Comparison of ENCODE assay signal across 20 cellular contexts in the genomic region with DNA sequence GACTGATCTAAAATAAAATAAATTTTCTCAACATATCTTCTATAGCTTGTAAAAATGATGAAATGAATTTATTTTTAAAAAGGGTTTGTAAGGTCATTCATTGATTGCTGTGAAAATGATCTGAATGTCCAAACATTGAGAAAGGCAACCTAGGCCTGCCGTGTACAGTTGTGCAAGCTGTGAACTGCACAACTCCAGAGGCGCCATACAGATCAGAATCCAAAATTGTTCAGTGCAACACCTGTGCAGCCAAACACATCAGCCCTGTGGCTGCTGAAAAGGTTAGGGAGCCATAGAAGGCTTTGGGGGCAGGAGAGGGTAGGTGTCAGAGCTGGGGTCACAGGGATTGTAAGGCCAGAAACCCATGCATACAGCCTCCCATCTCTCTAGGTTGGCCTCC. TPM values are rescaled to one million over a fixed set of nuclear protein-coding genes. Genes with fewer than 3 reads are reported as not detected.
DNase-seq lines count a peak whose midpoint lies in the region; ATAC-seq, FAIRE-seq and TF ChIP-seq lines count a peak whose summit lies in the region.
"Had no signal": no experiment of that assay in that cellular context is flagged by ENCODE, and none has a peak within 500 bp of the region (broad histone marks: within the 10 kb centered on the region; RNA-seq: fewer than 3 reads in every experiment).

No MANE protein-coding gene starts in this region.

- H3K9me3 Mint-ChIP-seq in activated CD8-positive, alpha-beta T cell treated with anti-CD3 and anti-CD28 coated beads, Interleukin-2, amount 10 ng/mL, durations not matched to agents 7 days and 5 days (ENCODE audit: insufficient read depth), result no peaks in the 10 kb centered on the region
- H3K9me3 Mint-ChIP-seq: CD4-positive, CD25-positive, alpha-beta regulatory T cell had no signal

- TF ChIP-seq RAD21 in K562 (CRISPR knock-in tag; conservative IDR thresholded peaks at IDR 0.05 in 1 of 2, IDR thresholded peaks at IDR 0.05 in 1 of 2) (no peak), HepG2 (CRISPR knock-in tag; IDR thresholded peaks at IDR 0.05) (no peak)

- no TSS peak for BruUV-seq in K562 (replicated peaks; lab: Mats Ljungman, UMichigan)
- BruUV-seq in HepG2 (replicated peaks; lab: Mats Ljungman, UMichigan), result no TSS peak
- BruUV-seq in PC-3 (replicated peaks; lab: Mats Ljungman, UMichigan), result no TSS peak

- H3K4me1 ChIP-seq in right atrium auricular region, result no peaks in the 10 kb centered on the region
- peaks cover 0 to 9% of the 10 kb centered on the region in 2 experiments; a peak in 3 of 5 replicates for H3K4me1 ChIP-seq in K562 (replicated peaks in 1 of 2; ENCODE audit: control insufficient read depth in 2 of 2, insufficient read depth in 2 of 2, low read length in 2 of 2)
- peaks cover 35% of the 10 kb centered on the region for H3K4me1 ChIP-seq in HepG2 (ENCODE audit: insufficient read depth, low read length)
- H3K4me1 ChIP-seq in PC-3 (ENCODE audit: insufficient read depth, low read length), result no peaks in the 10 kb centered on the region
- H3K4me1 ChIP-seq: Caco-2, HAP-1 had no signal

- ATAC-seq in Right ventricle myocardium inferior, result no peak
- ATAC-seq in K562, result no peak
- no peak for ATAC-seq in HepG2
- ATAC-seq in HG03565 (IDR thresholded peaks at IDR 0.05; ENCODE audit: unreplicated experiment), result no peak
- ATAC-seq in activated CD8-positive, alpha-beta T cell treated with anti-CD3 and anti-CD28 coated beads, Interleukin-2, amount 10 ng/mL, durations not matched to agents 7 days and 5 days, result no peak
- no peak for ATAC-seq in HG03442 (IDR thresholded peaks at IDR 0.05; ENCODE audit: unreplicated experiment)
- ATAC-seq in PC-3, result no peak

- TF ChIP-seq POLR2A in K562 (conservative IDR thresholded peaks at IDR 0.05) (no peak), HepG2 (IDR thresholded peaks at IDR 0.05; ENCODE audit: insufficient read depth in 1 of 2, low read depth in 2 of 2, low read length in 2 of 2) (no peak)

- WGBS in K562 (ENCODE audit: insufficient coverage, low coverage, missing lambda C conversion rate), result 69% methylated on average over 2 of the region's 2 CpGs
- WGBS in HepG2 (ENCODE audit: low lambda C conversion rate), result 65% methylated on average over 2 of the region's 2 CpGs

- no peak for FAIRE-seq in K562 (lab: Jason Lieb, UNC)
- no peak for FAIRE-seq in HepG2 (lab: Jason Lieb, UNC)
- FAIRE-seq: D721Med, G401.6, GM12891, GM19239 had no signal

- POLR2A ChIA-PET in K562 (lab: Yijun Ruan, JAX), result interaction anchor here (0.7 to 7.1 kb wide), 4 partner anchors 9 to 218 kb away, joined by 3 to 64 read pairs (median 4); a partner anchor contains a TSS
- POLR2A ChIA-PET in HepG2 (lab: Yijun Ruan, JAX), result interaction anchor here (3.5 kb wide), 1 partner anchor 10 kb away, joined by 17 read pairs; a partner anchor contains a TSS
- POLR2A ChIA-PET in activated CD8-positive, alpha-beta T cell treated with anti-CD3 and anti-CD28 coated beads, Interleukin-2, amount 10 ng/mL, durations not matched to agents 7 days and 5 days (lab: Charles Lee), result no interaction called here
- POLR2A ChIA-PET in PC-3 (lab: Charles Lee; ENCODE audit: unreplicated experiment), result no interaction called here

- peak; percentile 1 for DNase-seq in Right ventricle myocardium inferior (ENCODE audit: missing footprints)
- no peak for DNase-seq in right atrium auricular region (ENCODE audit: low spot score)
- DNase-seq in K562 (ENCODE audit: extremely low read depth in 1 of 4, low spot score in 3 of 4), result no peak
- no peak for DNase-seq in HepG2 (ENCODE audit: low spot score)
- no peak for DNase-seq in activated CD8-positive, alpha-beta T cell treated with anti-CD3 and anti-CD28 coated beads, Interleukin-2, amount 10 ng/mL, durations not matched to agents 7 days and 5 days
- no peak for DNase-seq in PC-3
- DNase-seq: 8988T; Caco-2; CD4-positive, CD25-positive, alpha-beta regulatory T cell; GM23248; KBM-7 had no signal

- no peaks in the 10 kb centered on the region for H3K36me3 ChIP-seq in right atrium auricular region
- no peaks in the 10 kb centered on the region for H3K36me3 ChIP-seq in K562 (ENCODE audit: control insufficient read depth, insufficient read depth, low read length)
- no peaks in the 10 kb centered on the region for H3K36me3 ChIP-seq in HepG2 (replicated peaks in 1 of 2; ENCODE audit: control insufficient read depth in 1 of 2, insufficient read depth in 2 of 2, low read length in 2 of 2)
- H3K36me3 ChIP-seq in PC-3 (ENCODE audit: low read depth, low read length), result no peaks in the 10 kb centered on the region
- H3K36me3 ChIP-seq: BLaER1 treated with 17β-estradiol and CSF1 and Interleukin-3, amounts not matched to agents 10 nM and 100 nM; HAP-1 had no signal

- H2AFZ ChIP-seq in K562 (ENCODE audit: low read depth, low read length), result no peak overlapping the region
- no peak overlapping the region for H2AFZ ChIP-seq in HepG2 (ENCODE audit: low read length)
- no peak overlapping the region for H2AFZ ChIP-seq in PC-3 (ENCODE audit: low read length)
- H2AFZ ChIP-seq: GM23248 had no signal

- no peak overlapping the region for H3K27ac Mint-ChIP-seq in activated CD8-positive, alpha-beta T cell treated with anti-CD3 and anti-CD28 coated beads, Interleukin-2, amount 10 ng/mL, durations not matched to agents 7 days and 5 days
- H3K27ac Mint-ChIP-seq: B cell; CD4-positive, CD25-positive, alpha-beta regulatory T cell had no signal

- H3K79me2 ChIP-seq in K562 (ENCODE audit: control insufficient read depth, insufficient read depth, low read length), result no peaks in the 10 kb centered on the region
- H3K79me2 ChIP-seq in HepG2 (ENCODE audit: insufficient read depth, low read length), result no peaks in the 10 kb centered on the region
- H3K79me2 ChIP-seq in PC-3 (ENCODE audit: low read length), result no peaks in the 10 kb centered on the region

- H3K27me3 ChIP-seq in right atrium auricular region (no peaks in the 10 kb centered on the region), K562 (ENCODE audit: control insufficient read depth in 2 of 2, insufficient read depth in 2 of 2, low read length in 2 of 2) (no peaks in the 10 kb centered on the region), HepG2 (ENCODE audit: control insufficient read depth in 1 of 2, insufficient read depth in 2 of 2, low read length in 2 of 2) (no peaks in the 10 kb centered on the region), PC-3 (ENCODE audit: low read length) (no peaks in the 10 kb centered on the region)
- H3K27me3 ChIP-seq: BLaER1 treated with 17β-estradiol and CSF1 and Interleukin-3, amounts not matched to agents 10 nM and 100 nM had no signal

- peaks cover 4% of the 10 kb centered on the region for H3K4me1 Mint-ChIP-seq in activated CD8-positive, alpha-beta T cell treated with anti-CD3 and anti-CD28 coated beads, Interleukin-2, amount 10 ng/mL, durations not matched to agents 7 days and 5 days (ENCODE audit: low read depth)
- H3K4me1 Mint-ChIP-seq: B cell had no signal

- H3K27me3 Mint-ChIP-seq in activated CD8-positive, alpha-beta T cell treated with anti-CD3 and anti-CD28 coated beads, Interleukin-2, amount 10 ng/mL, durations not matched to agents 7 days and 5 days (ENCODE audit: low read depth), result no peaks in the 10 kb centered on the region
- H3K27me3 Mint-ChIP-seq: CD4-positive, CD25-positive, alpha-beta regulatory T cell had no signal

- H3K36me3 Mint-ChIP-seq in activated CD8-positive, alpha-beta T cell treated with anti-CD3 and anti-CD28 coated beads, Interleukin-2, amount 10 ng/mL, durations not matched to agents 7 days and 5 days (ENCODE audit: low read depth), result peaks cover 2% of the 10 kb centered on the region

- no peak overlapping the region for H3K4me3 Mint-ChIP-seq in activated CD8-positive, alpha-beta T cell treated with anti-CD3 and anti-CD28 coated beads, Interleukin-2, amount 10 ng/mL, durations not matched to agents 7 days and 5 days
- H3K4me3 Mint-ChIP-seq: B cell; CD4-positive, CD25-positive, alpha-beta regulatory T cell had no signal

- no peak overlapping the region for H3K27ac ChIP-seq in right atrium auricular region
- H3K27ac ChIP-seq in K562 (ENCODE audit: extremely low read depth, low read depth, low read length), result no peak overlapping the region
- no peak overlapping the region for H3K27ac ChIP-seq in HepG2 (ENCODE audit: extremely low read length, insufficient read depth, low read length)
- H3K27ac ChIP-seq in PC-3 (ENCODE audit: low read length), result no peak overlapping the region
- H3K27ac ChIP-seq: BLaER1 treated with 17β-estradiol and CSF1 and Interleukin-3, amounts not matched to agents 10 nM and 100 nM had no signal

- in situ Hi-C loops in K562 (cut with MboI), result no loop called here
- in situ Hi-C loops in HepG2 (cut with HindIII; ENCODE audit: extremely low pct_ligation_motif_present, low pct_unique_long_range_greater_than_20kb), result no loop called here

- no peaks in the 10 kb centered on the region for H3K9me2 ChIP-seq in PC-3 (replicated peaks; ENCODE audit: low read length)

- intact Hi-C loops in Right ventricle myocardium inferior (cut with DNase I) (no loop called here), K562 (cut with micrococcal nuclease) (no loop called here), HepG2 (cut with micrococcal nuclease; ENCODE audit: unreplicated experiment) (no loop called here), PC-3 (cut with micrococcal nuclease) (no loop called here)

- no peak for TF ChIP-seq EP300 in K562 (IDR thresholded peaks at IDR 0.05; ENCODE audit: low read length)
- TF ChIP-seq EP300 in HepG2 (IDR thresholded peaks at IDR 0.05; ENCODE audit: low read depth in 2 of 2, low read length in 2 of 2), result no peak
- TF ChIP-seq EP300 in HepG2 (CRISPR knock-in tag; IDR thresholded peaks at IDR 0.05; ENCODE audit: borderline replicate concordance), result no peak

- no peak overlapping the region for H3K9ac ChIP-seq in K562 (ENCODE audit: insufficient read depth in 1 of 2, low read depth in 2 of 2, low read length in 2 of 2)
- no peak overlapping the region for H3K9ac ChIP-seq in HepG2 (ENCODE audit: insufficient read depth, low read depth, low read length)
- no peak overlapping the region for H3K9ac ChIP-seq in PC-3 (ENCODE audit: low read length)
- H3K9ac ChIP-seq: BLaER1 treated with 17β-estradiol and CSF1 and Interleukin-3, amounts not matched to agents 10 nM and 100 nM had no signal

- no peaks in the 10 kb centered on the region for H3F3A ChIP-seq in PC-3 (ENCODE audit: low read length, unreplicated experiment)

- H3K9me3 ChIP-seq in right atrium auricular region (no peaks in the 10 kb centered on the region), K562 (replicated peaks; ENCODE audit: control insufficient read depth, insufficient read depth, low read depth, low read length) (no peaks in the 10 kb centered on the region), HepG2 (ENCODE audit: low read length) (no peaks in the 10 kb centered on the region), PC-3 (ENCODE audit: low read length) (no peaks in the 10 kb centered on the region)
- H3K9me3 ChIP-seq: BLaER1 treated with 17β-estradiol and CSF1 and Interleukin-3, amounts not matched to agents 10 nM and 100 nM; Caco-2; HAP-1 had no signal

- TF ChIP-seq CTCF in right atrium auricular region (IDR thresholded peaks at IDR 0.05) (no peak), K562 (IDR thresholded peaks at IDR 0.05 in 2 of 3, conservative IDR thresholded peaks at IDR 0.05 in 1 of 3; ENCODE audit: insufficient read depth in 2 of 3, low read depth in 1 of 3, low read length in 3 of 3) (no peak), HepG2 (CRISPR knock-in tag; IDR thresholded peaks at IDR 0.05) (no peak), PC-3 (conservative IDR thresholded peaks at IDR 0.05; ENCODE audit: low read depth, low read length) (no peak)

- CTCF ChIA-PET in K562 (lab: Yijun Ruan, JAX; ENCODE audit: low intra/inter-chr PET ratio) (no interaction called here), HepG2 (lab: Yijun Ruan, JAX; ENCODE audit: low intra/inter-chr PET ratio, low total read pairs) (no interaction called here), PC-3 (lab: Charles Lee) (no interaction called here)
- CTCF ChIA-PET in activated CD8-positive, alpha-beta T cell treated with anti-CD3 and anti-CD28 coated beads, Interleukin-2, amount 10 ng/mL, durations not matched to agents 7 days and 5 days (lab: Charles Lee), result interaction anchor here (1.2 to 6.7 kb wide), 6 partner anchors 9 to 42 kb away, joined by 3 to 67 read pairs (median 3); no protein-coding TSS in a partner anchor

- no peak overlapping the region for H3K4me2 ChIP-seq in K562 (ENCODE audit: insufficient read depth, low read length)
- no peak overlapping the region for H3K4me2 ChIP-seq in HepG2 (ENCODE audit: low read depth, low read length)
- no peak overlapping the region for H3K4me2 ChIP-seq in PC-3 (ENCODE audit: low read length)
- H3K4me2 ChIP-seq: BLaER1 treated with 17β-estradiol and CSF1 and Interleukin-3, amounts not matched to agents 10 nM and 100 nM had no signal

- no peaks in the 10 kb centered on the region for H4K20me1 ChIP-seq in K562 (replicated peaks; ENCODE audit: control insufficient read depth, insufficient read depth, low read length)
- H4K20me1 ChIP-seq in HepG2 (ENCODE audit: insufficient read depth, low read length), result no peaks in the 10 kb centered on the region
- no peaks in the 10 kb centered on the region for H4K20me1 ChIP-seq in PC-3 (ENCODE audit: low read length)
- H4K20me1 ChIP-seq: BLaER1 treated with 17β-estradiol and CSF1 and Interleukin-3, amounts not matched to agents 10 nM and 100 nM had no signal

- no peaks in the 10 kb centered on the region for H3K9me1 ChIP-seq in K562 (ENCODE audit: control insufficient read depth, insufficient read depth, low read length)

- H3K4me3 ChIP-seq in right atrium auricular region, result no peak overlapping the region
- H3K4me3 ChIP-seq in K562, result no peak overlapping the region
- no peak overlapping the region for H3K4me3 ChIP-seq in HepG2 (replicated peaks in 1 of 3; ENCODE audit: insufficient read depth in 1 of 3, low read depth in 2 of 3, low read length in 3 of 3)
- H3K4me3 ChIP-seq in PC-3 (ENCODE audit: low read length), result no peak overlapping the region
- H3K4me3 ChIP-seq: BLaER1 treated with 17β-estradiol and CSF1 and Interleukin-3, amounts not matched to agents 10 nM and 100 nM; GM23248; HAP-1 had no signal

RNA-seq across cellular contexts. Expression of a gene that starts 9.9 kb away (rescaled TPM):
- 4.3 TPM for total RNA-seq in Right ventricle myocardium inferior
- total RNA-seq in right atrium auricular region, result 10 to 100 TPM in 1 of 2 donors, 1 to 10 TPM in 1; 9.4 to 13.5 TPM
- total RNA-seq in K562 (2011; cell fraction: chromatin; rRNA removed; ENCODE audit: low replicate concordance), result 19.0 and 54.2 TPM in 2 replicates
- 40.7 and 45.7 TPM in 2 replicates for total RNA-seq in K562 (2011; cell fraction: nucleolus; rRNA removed)
- 23.7 and 24.1 TPM in 2 replicates for total RNA-seq in K562 (2011; cell fraction: nucleoplasm; rRNA removed)
- 9.3 and 9.4 TPM in 2 replicates for total RNA-seq in K562 (2014; rRNA removed)
- total RNA-seq in K562 (2014; rRNA removed; fragmentation: Illumina TruSeq; extraction: Trizol), result 1.2 and 1.7 TPM in 2 replicates
- total RNA-seq in K562 (2015; rRNA removed; fragmentation: Illumina TruSeq; extraction: Trizol), result 6.7 and 7.1 TPM in 2 replicates
- 9.4 and 11.4 TPM in 2 replicates for total RNA-seq in K562 (2021)
- polyA plus RNA-seq in K562 (2011; rRNA removed), result 7.0 and 8.6 TPM in 2 replicates
- polyA plus RNA-seq in K562 (2011; cell fraction: cytosol; rRNA removed), result 8.3 and 15.3 TPM in 2 replicates
- 27.9 and 51.1 TPM in 2 replicates for polyA plus RNA-seq in K562 (2011; cell fraction: nucleus; rRNA removed)
- polyA plus RNA-seq in K562 (2012), result 6.1 and 10.9 TPM in 2 replicates
- 4.9 and 6.5 TPM in 2 replicates for polyA plus RNA-seq in K562 (2014; fragmentation: Illumina TruSeq; extraction: Trizol)
- polyA plus RNA-seq in K562 (2014; fragmentation: Nextera tagmentation; extraction: Ambion mirVana), result under 1 TPM; 0.14 to 0.22 TPM
- polyA plus RNA-seq in K562 (2014; rRNA removed), result 9.1 and 11.1 TPM in 2 replicates
- 4.5 and 9.7 TPM in 2 replicates for polyA minus RNA-seq in K562 (2011; rRNA and poly(A)+ RNA removed)
- polyA minus RNA-seq in K562 (2011; cell fraction: cytosol; rRNA and poly(A)+ RNA removed), result 9.2 and 11.9 TPM in 2 replicates
- polyA minus RNA-seq in K562 (2011; cell fraction: nucleus; rRNA and poly(A)+ RNA removed), result 23.2 and 24.4 TPM in 2 replicates
- 4.2 and 6.8 TPM in 2 replicates for total RNA-seq in HepG2 (2016; rRNA removed; fragmentation: Illumina TruSeq; extraction: Trizol)
- 1.2 and 1.8 TPM in 2 replicates for total RNA-seq in HepG2 (2016; cell fraction: cytosol; rRNA removed; fragmentation: Illumina TruSeq; extraction: Trizol; ENCODE audit: low read depth)
- total RNA-seq in HepG2 (2016; cell fraction: insoluble cytoplasmic fraction; rRNA removed; fragmentation: Illumina TruSeq; extraction: Trizol), result 3.9 and 5.9 TPM in 2 replicates
- 2.6 and 3.2 TPM in 2 replicates for total RNA-seq in HepG2 (2016; cell fraction: membrane; rRNA removed; fragmentation: Illumina TruSeq; extraction: Trizol)
- total RNA-seq in HepG2 (2016; cell fraction: nucleus; rRNA removed; fragmentation: Illumina TruSeq; extraction: Trizol), result 8.0 and 8.9 TPM in 2 replicates
- polyA plus RNA-seq in HepG2 (2011; rRNA removed), result 13.3 and 21.1 TPM in 2 replicates
- 11.9 and 13.7 TPM in 2 replicates for polyA plus RNA-seq in HepG2 (2011; cell fraction: cytosol; rRNA removed)
- polyA plus RNA-seq in HepG2 (2011; cell fraction: nucleus; rRNA removed), result 45.8 and 63.2 TPM in 2 replicates
- polyA plus RNA-seq in HepG2 (2012), result 3.7 and 6.2 TPM in 2 replicates
- polyA plus RNA-seq in HepG2 (2016; cell fraction: cytosol; fragmentation: Illumina TruSeq; extraction: Trizol; ENCODE audit: low read depth), result 0.97 and 1.0 TPM in 2 replicates
- polyA plus RNA-seq in HepG2 (2016; cell fraction: insoluble cytoplasmic fraction; fragmentation: Illumina TruSeq; extraction: Trizol; ENCODE audit: low read depth), result 5.6 and 5.9 TPM in 2 replicates
- 2.2 and 2.6 TPM in 2 replicates for polyA plus RNA-seq in HepG2 (2016; cell fraction: membrane; fragmentation: Illumina TruSeq; extraction: Trizol; ENCODE audit: low read depth)
- 17.0 and 18.8 TPM in 2 replicates for polyA plus RNA-seq in HepG2 (2016; cell fraction: nucleus; fragmentation: Illumina TruSeq; extraction: Trizol; ENCODE audit: insufficient read depth, low read depth)
- polyA minus RNA-seq in HepG2 (2011; rRNA and poly(A)+ RNA removed; ENCODE audit: low replicate concordance), result 12.1 and 39.9 TPM in 2 replicates
- 5.1 and 5.8 TPM in 2 replicates for polyA minus RNA-seq in HepG2 (2011; cell fraction: cytosol; rRNA and poly(A)+ RNA removed)
- 8.0 and 14.0 TPM in 2 replicates for polyA minus RNA-seq in HepG2 (2011; cell fraction: nucleus; rRNA and poly(A)+ RNA removed)
- 10 to 100 TPM; 15.1 to 17.8 TPM for total RNA-seq in activated CD8-positive, alpha-beta T cell treated with anti-CD3 and anti-CD28 coated beads, Interleukin-2, amount 10 ng/mL, durations not matched to agents 7 days and 5 days
- total RNA-seq in PC-3 (2014; rRNA removed), result 45.3 and 65.1 TPM in 2 replicates

RNA-seq across cellular contexts. Expression of a gene that starts 50.1 kb away (rescaled TPM):
- 35.9 TPM for total RNA-seq in Right ventricle myocardium inferior
- 10 to 100 TPM; 50.4 to 61.0 TPM for total RNA-seq in right atrium auricular region
- total RNA-seq in K562 (2011; cell fraction: chromatin; rRNA removed; ENCODE audit: low replicate concordance), result 74.7 and 79.0 TPM in 2 replicates
- 41.5 and 45.5 TPM in 2 replicates for total RNA-seq in K562 (2011; cell fraction: nucleolus; rRNA removed)
- total RNA-seq in K562 (2011; cell fraction: nucleoplasm; rRNA removed), result 60.9 and 81.0 TPM in 2 replicates
- total RNA-seq in K562 (2014; rRNA removed), result 111 and 137 TPM in 2 replicates
- 95.0 and 113 TPM in 2 replicates for total RNA-seq in K562 (2014; rRNA removed; fragmentation: Illumina TruSeq; extraction: Trizol)
- 89.2 and 92.3 TPM in 2 replicates for total RNA-seq in K562 (2015; rRNA removed; fragmentation: Illumina TruSeq; extraction: Trizol)
- 86.4 and 93.8 TPM in 2 replicates for total RNA-seq in K562 (2021)
- 70.0 and 77.3 TPM in 2 replicates for polyA plus RNA-seq in K562 (2011; rRNA removed)
- polyA plus RNA-seq in K562 (2011; cell fraction: cytosol; rRNA removed), result 37.7 and 68.5 TPM in 2 replicates
- polyA plus RNA-seq in K562 (2011; cell fraction: nucleus; rRNA removed), result 50.0 and 63.0 TPM in 2 replicates
- 67.6 and 77.9 TPM in 2 replicates for polyA plus RNA-seq in K562 (2012)
- polyA plus RNA-seq in K562 (2014; fragmentation: Illumina TruSeq; extraction: Trizol), result 118 and 151 TPM in 2 replicates
- polyA plus RNA-seq in K562 (2014; fragmentation: Nextera tagmentation; extraction: Ambion mirVana), result 10 to 100 TPM; 55.0 to 66.3 TPM
- polyA plus RNA-seq in K562 (2014; rRNA removed), result 109 and 110 TPM in 2 replicates
- 36.0 and 44.0 TPM in 2 replicates for polyA minus RNA-seq in K562 (2011; rRNA and poly(A)+ RNA removed)
- 20.2 and 28.3 TPM in 2 replicates for polyA minus RNA-seq in K562 (2011; cell fraction: cytosol; rRNA and poly(A)+ RNA removed)
- 30.8 and 52.4 TPM in 2 replicates for polyA minus RNA-seq in K562 (2011; cell fraction: nucleus; rRNA and poly(A)+ RNA removed)
- 45.6 and 67.6 TPM in 2 replicates for total RNA-seq in HepG2 (2016; rRNA removed; fragmentation: Illumina TruSeq; extraction: Trizol)
- 19.8 and 20.4 TPM in 2 replicates for total RNA-seq in HepG2 (2016; cell fraction: cytosol; rRNA removed; fragmentation: Illumina TruSeq; extraction: Trizol; ENCODE audit: low read depth)
- 47.7 and 62.7 TPM in 2 replicates for total RNA-seq in HepG2 (2016; cell fraction: insoluble cytoplasmic fraction; rRNA removed; fragmentation: Illumina TruSeq; extraction: Trizol)
- total RNA-seq in HepG2 (2016; cell fraction: membrane; rRNA removed; fragmentation: Illumina TruSeq; extraction: Trizol), result 37.7 and 38.7 TPM in 2 replicates
- total RNA-seq in HepG2 (2016; cell fraction: nucleus; rRNA removed; fragmentation: Illumina TruSeq; extraction: Trizol), result 28.0 and 36.7 TPM in 2 replicates
- 24.6 and 29.5 TPM in 2 replicates for polyA plus RNA-seq in HepG2 (2011; rRNA removed)
- 16.3 and 30.1 TPM in 2 replicates for polyA plus RNA-seq in HepG2 (2011; cell fraction: cytosol; rRNA removed)
- polyA plus RNA-seq in HepG2 (2011; cell fraction: nucleus; rRNA removed), result 17.5 and 23.0 TPM in 2 replicates
- 26.8 and 30.1 TPM in 2 replicates for polyA plus RNA-seq in HepG2 (2012)
- 19.7 and 22.4 TPM in 2 replicates for polyA plus RNA-seq in HepG2 (2016; cell fraction: cytosol; fragmentation: Illumina TruSeq; extraction: Trizol; ENCODE audit: low read depth)
- polyA plus RNA-seq in HepG2 (2016; cell fraction: insoluble cytoplasmic fraction; fragmentation: Illumina TruSeq; extraction: Trizol; ENCODE audit: low read depth), result 79.9 and 89.9 TPM in 2 replicates
- 34.2 and 35.5 TPM in 2 replicates for polyA plus RNA-seq in HepG2 (2016; cell fraction: membrane; fragmentation: Illumina TruSeq; extraction: Trizol; ENCODE audit: low read depth)
- polyA plus RNA-seq in HepG2 (2016; cell fraction: nucleus; fragmentation: Illumina TruSeq; extraction: Trizol; ENCODE audit: insufficient read depth, low read depth), result 43.7 and 52.2 TPM in 2 replicates
- polyA minus RNA-seq in HepG2 (2011; rRNA and poly(A)+ RNA removed; ENCODE audit: low replicate concordance), result 5.8 and 11.9 TPM in 2 replicates
- 13.2 and 14.9 TPM in 2 replicates for polyA minus RNA-seq in HepG2 (2011; cell fraction: cytosol; rRNA and poly(A)+ RNA removed)
- 37.2 and 43.1 TPM in 2 replicates for polyA minus RNA-seq in HepG2 (2011; cell fraction: nucleus; rRNA and poly(A)+ RNA removed)
- 10 to 100 TPM; 70.8 to 73.0 TPM for total RNA-seq in activated CD8-positive, alpha-beta T cell treated with anti-CD3 and anti-CD28 coated beads, Interleukin-2, amount 10 ng/mL, durations not matched to agents 7 days and 5 days
- 87.0 and 90.9 TPM in 2 replicates for total RNA-seq in PC-3 (2014; rRNA removed)

Comparison
In these comparisons a context has a peak if more than half of its experiments do, and no peak if none do; other contexts are left out.
1. POLR2A ChIA-PET loops: an anchor here in K562 (0.7 to 7.1 kb wide) and HepG2 (3.5 kb wide); none called in activated CD8-positive, alpha-beta T cell treated with anti-CD3 and anti-CD28 coated beads, Interleukin-2, amount 10 ng/mL, durations not matched to agents 7 days and 5 days and PC-3.